Comparison of ENCODE assay signal across 20 cellular contexts in genomic region chr3:61928776-61929175, GRCh38.
DNase-seq lines count a peak whose midpoint lies in the region; ATAC-seq and TF ChIP-seq lines count a peak whose summit lies in the region.
"Had no signal": no experiment of that assay in that cellular context is flagged by ENCODE, and none has a peak within 500 bp of the region (broad histone marks: within the 10 kb centered on the region; RNA-seq: fewer than 3 reads in every experiment).

No MANE protein-coding gene starts in this region.

- H3K36me3 ChIP-seq in ascending aorta (no peaks in the 10 kb centered on the region), skeletal muscle tissue (ENCODE audit: control insufficient read depth in 3 of 3, insufficient read depth in 3 of 3, low read length in 3 of 3) (no peaks in the 10 kb centered on the region)
- H3K36me3 ChIP-seq in naive thymus-derived CD4-positive, alpha-beta T cell (ENCODE audit: control insufficient read depth in 2 of 3, insufficient read depth in 3 of 3, low read length in 3 of 3), result no peaks in the 10 kb centered on the region
- H3K36me3 ChIP-seq: BLaER1 treated with 17β-estradiol and CSF1 and Interleukin-3, amounts not matched to agents 10 nM and 100 nM had no signal

- H3K36me3 Mint-ChIP-seq in naive thymus-derived CD4-positive, alpha-beta T cell, result no peaks in the 10 kb centered on the region
- H3K36me3 Mint-ChIP-seq in stimulated activated naive B cell treated with anti-CD40 and anti-IgM and Interleukin-4, amounts not matched to agents 10 μg/mL and 1 μg/mL and 100 μg/mL, for 72 hours, result no peaks in the 10 kb centered on the region
- H3K36me3 Mint-ChIP-seq in activated CD8-positive, alpha-beta T cell treated with anti-CD3 and anti-CD28 coated beads, Interleukin-2, amount 10 ng/mL, durations not matched to agents 7 days and 5 days (ENCODE audit: low read depth), result no peaks in the 10 kb centered on the region
- H3K36me3 Mint-ChIP-seq: CD8-positive, alpha-beta memory T cell; IgD-negative memory B cell had no signal

- H3K4me1 ChIP-seq in ascending aorta (peaks cover 0 to 49% of the 10 kb centered on the region in 2 donors), skeletal muscle tissue (ENCODE audit: control insufficient read depth in 3 of 3, insufficient read depth in 3 of 3, low read length in 3 of 3) (peaks cover 46 to 68% (median 58%) of the 10 kb centered on the region in 3 donors)
- H3K4me1 ChIP-seq in naive thymus-derived CD4-positive, alpha-beta T cell (ENCODE audit: control insufficient read depth in 2 of 2, insufficient read depth in 2 of 2, low read length in 2 of 2), result no peaks in the 10 kb centered on the region

- H3K27me3 ChIP-seq in ascending aorta (no peaks in the 10 kb centered on the region), skeletal muscle tissue (ENCODE audit: control insufficient read depth in 3 of 3, insufficient read depth in 3 of 3, low read length in 3 of 3) (no peaks in the 10 kb centered on the region)
- no peaks in the 10 kb centered on the region for H3K27me3 ChIP-seq in naive thymus-derived CD4-positive, alpha-beta T cell (ENCODE audit: control insufficient read depth in 2 of 2, insufficient read depth in 2 of 2, low read length in 2 of 2)
- H3K27me3 ChIP-seq: BLaER1 treated with 17β-estradiol and CSF1 and Interleukin-3, amounts not matched to agents 10 nM and 100 nM had no signal

- H3K27ac ChIP-seq in ascending aorta, result peak overlapping the region; percentile 70 to 72
- peak overlapping the region; percentile 89 for H3K27ac ChIP-seq in skeletal muscle tissue (ENCODE audit: low read depth, low read length)
- no peak overlapping the region for H3K27ac ChIP-seq in naive thymus-derived CD4-positive, alpha-beta T cell (ENCODE audit: low read depth, low read length)
- H3K27ac ChIP-seq: BLaER1 treated with 17β-estradiol and CSF1 and Interleukin-3, amounts not matched to agents 10 nM and 100 nM had no signal

- intact Hi-C loops in ascending aorta (cut with DNase I), result loop anchor here (2.0 to 5.0 kb wide), 3 partner anchors 24 to 81 kb away; no protein-coding TSS in a partner anchor
- intact Hi-C loops in naive thymus-derived CD4-positive, alpha-beta T cell (cut with micrococcal nuclease), result no loop called here

- peaks cover 0 to 6% (median 0%) of the 10 kb centered on the region in 11 donors for H3K9me3 Mint-ChIP-seq in naive thymus-derived CD4-positive, alpha-beta T cell
- H3K9me3 Mint-ChIP-seq in stimulated activated naive B cell treated with anti-CD40 and anti-IgM and Interleukin-4, amounts not matched to agents 10 μg/mL and 1 μg/mL and 100 μg/mL, for 72 hours, result peaks cover 0 to 4% of the 10 kb centered on the region in 2 donors
- no peaks in the 10 kb centered on the region for H3K9me3 Mint-ChIP-seq in activated CD8-positive, alpha-beta T cell treated with anti-CD3 and anti-CD28 coated beads, Interleukin-2, amount 10 ng/mL, durations not matched to agents 7 days and 5 days (ENCODE audit: insufficient read depth)
- H3K9me3 Mint-ChIP-seq: GM23338 had no signal

- DNase-seq in EH (ENCODE audit: low read depth) (peak; percentile 3), ascending aorta (ENCODE audit: low spot score in 2 of 2) (no peak), fibroblast of gingiva (ENCODE audit: low read depth) (peak; percentile 34), NCI-H446 treated with DMSO at 0.1 percent for 48 hours (lab: John Stamatoyannopoulos, UW) (no peak)
- no peak for DNase-seq in naive thymus-derived CD4-positive, alpha-beta T cell
- no peak for DNase-seq in stimulated activated naive B cell treated with anti-CD40 and anti-IgM and Interleukin-4, amounts not matched to agents 10 μg/mL and 1 μg/mL and 100 μg/mL, for 72 hours
- no peak for DNase-seq in activated CD8-positive, alpha-beta T cell treated with anti-CD3 and anti-CD28 coated beads, Interleukin-2, amount 10 ng/mL, durations not matched to agents 7 days and 5 days
- DNase-seq: CD8-positive, alpha-beta memory T cell; DMS53; HCEC 1CT; Karpas-422; NCI-H1436; NCI-H2029; NCI-H2171; NCI-H774; SHP77 treated with DMSO at 0.1 percent for 48 hours had no signal

- H3K4me3 ChIP-seq in ascending aorta, result no peak overlapping the region
- H3K4me3 ChIP-seq in skeletal muscle tissue (ENCODE audit: low read length in 3 of 3), result no peak overlapping the region
- H3K4me3 ChIP-seq in naive thymus-derived CD4-positive, alpha-beta T cell (ENCODE audit: low read length), result no peak overlapping the region
- H3K4me3 ChIP-seq: BLaER1 treated with 17β-estradiol and CSF1 and Interleukin-3, amounts not matched to agents 10 nM and 100 nM; GM23338 had no signal

- no peak overlapping the region for H3K27ac Mint-ChIP-seq in naive thymus-derived CD4-positive, alpha-beta T cell
- no peak overlapping the region for H3K27ac Mint-ChIP-seq in stimulated activated naive B cell treated with anti-CD40 and anti-IgM and Interleukin-4, amounts not matched to agents 10 μg/mL and 1 μg/mL and 100 μg/mL, for 72 hours
- no peak overlapping the region for H3K27ac Mint-ChIP-seq in activated CD8-positive, alpha-beta T cell treated with anti-CD3 and anti-CD28 coated beads, Interleukin-2, amount 10 ng/mL, durations not matched to agents 7 days and 5 days
- H3K27ac Mint-ChIP-seq: CD8-positive, alpha-beta memory T cell; GM23338; IgD-negative memory B cell had no signal

- H3K9me3 ChIP-seq in ascending aorta (no peaks in the 10 kb centered on the region), skeletal muscle tissue (ENCODE audit: control insufficient read depth in 3 of 3, low read length in 3 of 3) (no peaks in the 10 kb centered on the region)
- H3K9me3 ChIP-seq in naive thymus-derived CD4-positive, alpha-beta T cell (ENCODE audit: control insufficient read depth in 2 of 3, low read length in 3 of 3), result no peaks in the 10 kb centered on the region

- no peak for TF ChIP-seq CTCF in ascending aorta (IDR thresholded peaks at IDR 0.05)

- H3K27me3 Mint-ChIP-seq in naive thymus-derived CD4-positive, alpha-beta T cell, result peaks cover 0 to 9% (median 3%) of the 10 kb centered on the region in 5 donors
- H3K27me3 Mint-ChIP-seq in stimulated activated naive B cell treated with anti-CD40 and anti-IgM and Interleukin-4, amounts not matched to agents 10 μg/mL and 1 μg/mL and 100 μg/mL, for 72 hours, result peaks cover 0 to 5% of the 10 kb centered on the region in 2 donors
- no peaks in the 10 kb centered on the region for H3K27me3 Mint-ChIP-seq in activated CD8-positive, alpha-beta T cell treated with anti-CD3 and anti-CD28 coated beads, Interleukin-2, amount 10 ng/mL, durations not matched to agents 7 days and 5 days (ENCODE audit: low read depth)
- H3K27me3 Mint-ChIP-seq: CD8-positive, alpha-beta memory T cell had no signal

- no peak overlapping the region for H3K9ac ChIP-seq in skeletal muscle tissue (ENCODE audit: low read depth in 1 of 3, low read length in 3 of 3)
- H3K9ac ChIP-seq: BLaER1 treated with 17β-estradiol and CSF1 and Interleukin-3, amounts not matched to agents 10 nM and 100 nM had no signal

- POLR2A ChIA-PET in naive thymus-derived CD4-positive, alpha-beta T cell (lab: Charles Lee), result no interaction called here
- POLR2A ChIA-PET in activated CD8-positive, alpha-beta T cell treated with anti-CD3 and anti-CD28 coated beads, Interleukin-2, amount 10 ng/mL, durations not matched to agents 7 days and 5 days (lab: Charles Lee), result no interaction called here

- H3K4me1 Mint-ChIP-seq in naive thymus-derived CD4-positive, alpha-beta T cell, result no peaks in the 10 kb centered on the region
- no peaks in the 10 kb centered on the region for H3K4me1 Mint-ChIP-seq in stimulated activated naive B cell treated with anti-CD40 and anti-IgM and Interleukin-4, amounts not matched to agents 10 μg/mL and 1 μg/mL and 100 μg/mL, for 72 hours
- no peaks in the 10 kb centered on the region for H3K4me1 Mint-ChIP-seq in activated CD8-positive, alpha-beta T cell treated with anti-CD3 and anti-CD28 coated beads, Interleukin-2, amount 10 ng/mL, durations not matched to agents 7 days and 5 days (ENCODE audit: low read depth)
- H3K4me1 Mint-ChIP-seq: CD8-positive, alpha-beta memory T cell; IgD-negative memory B cell had no signal

- ATAC-seq in naive thymus-derived CD4-positive, alpha-beta T cell, result no peak
- ATAC-seq in stimulated activated naive B cell treated with anti-CD40 and anti-IgM and Interleukin-4, amounts not matched to agents 10 μg/mL and 1 μg/mL and 100 μg/mL, for 72 hours (replicated peaks), result no peak
- no peak for ATAC-seq in activated CD8-positive, alpha-beta T cell treated with anti-CD3 and anti-CD28 coated beads, Interleukin-2, amount 10 ng/mL, durations not matched to agents 7 days and 5 days
- ATAC-seq: GM23338 had no signal

- H3K4me3 Mint-ChIP-seq in naive thymus-derived CD4-positive, alpha-beta T cell, result no peak overlapping the region
- H3K4me3 Mint-ChIP-seq in stimulated activated naive B cell treated with anti-CD40 and anti-IgM and Interleukin-4, amounts not matched to agents 10 μg/mL and 1 μg/mL and 100 μg/mL, for 72 hours, result no peak overlapping the region
- H3K4me3 Mint-ChIP-seq in activated CD8-positive, alpha-beta T cell treated with anti-CD3 and anti-CD28 coated beads, Interleukin-2, amount 10 ng/mL, durations not matched to agents 7 days and 5 days, result no peak overlapping the region
- H3K4me3 Mint-ChIP-seq: CD8-positive, alpha-beta memory T cell; GM23338; IgD-negative memory B cell had no signal

- CTCF ChIA-PET in naive thymus-derived CD4-positive, alpha-beta T cell (lab: Charles Lee), result no interaction called here
- CTCF ChIA-PET in activated CD8-positive, alpha-beta T cell treated with anti-CD3 and anti-CD28 coated beads, Interleukin-2, amount 10 ng/mL, durations not matched to agents 7 days and 5 days (lab: Charles Lee), result interaction anchor here (2.3 kb wide), 1 partner anchor 8 kb away, joined by 8 read pairs; no protein-coding TSS in a partner anchor

Comparison
In these comparisons a context has a peak if more than half of its experiments do, and no peak if none do; other contexts are left out.
1. DNase-seq: peak in EH (single experiment) and fibroblast of gingiva (single experiment); none in ascending aorta (0 of 2), naive thymus-derived CD4-positive, alpha-beta T cell (0 of 9), stimulated activated naive B cell treated with anti-CD40 and anti-IgM and Interleukin-4, amounts not matched to agents 10 μg/mL and 1 μg/mL and 100 μg/mL, for 72 hours (single experiment), NCI-H446 treated with DMSO at 0.1 percent for 48 hours (single experiment) and activated CD8-positive, alpha-beta T cell treated with anti-CD3 and anti-CD28 coated beads, Interleukin-2, amount 10 ng/mL, durations not matched to agents 7 days and 5 days (single experiment).